1 cellular context compared by ENCODE assay signal in genomic region chr3:51710631-51711351, GRCh38.
TF ChIP-seq lines count a peak whose summit lies in the region.

No MANE protein-coding gene starts in this region.

TF ChIP-seq in GM12878, 131 proteins besides CTCF, POLR2A, EP300 and RAD21 (continued from another document):
- TF ChIP-seq, protein P1, sequence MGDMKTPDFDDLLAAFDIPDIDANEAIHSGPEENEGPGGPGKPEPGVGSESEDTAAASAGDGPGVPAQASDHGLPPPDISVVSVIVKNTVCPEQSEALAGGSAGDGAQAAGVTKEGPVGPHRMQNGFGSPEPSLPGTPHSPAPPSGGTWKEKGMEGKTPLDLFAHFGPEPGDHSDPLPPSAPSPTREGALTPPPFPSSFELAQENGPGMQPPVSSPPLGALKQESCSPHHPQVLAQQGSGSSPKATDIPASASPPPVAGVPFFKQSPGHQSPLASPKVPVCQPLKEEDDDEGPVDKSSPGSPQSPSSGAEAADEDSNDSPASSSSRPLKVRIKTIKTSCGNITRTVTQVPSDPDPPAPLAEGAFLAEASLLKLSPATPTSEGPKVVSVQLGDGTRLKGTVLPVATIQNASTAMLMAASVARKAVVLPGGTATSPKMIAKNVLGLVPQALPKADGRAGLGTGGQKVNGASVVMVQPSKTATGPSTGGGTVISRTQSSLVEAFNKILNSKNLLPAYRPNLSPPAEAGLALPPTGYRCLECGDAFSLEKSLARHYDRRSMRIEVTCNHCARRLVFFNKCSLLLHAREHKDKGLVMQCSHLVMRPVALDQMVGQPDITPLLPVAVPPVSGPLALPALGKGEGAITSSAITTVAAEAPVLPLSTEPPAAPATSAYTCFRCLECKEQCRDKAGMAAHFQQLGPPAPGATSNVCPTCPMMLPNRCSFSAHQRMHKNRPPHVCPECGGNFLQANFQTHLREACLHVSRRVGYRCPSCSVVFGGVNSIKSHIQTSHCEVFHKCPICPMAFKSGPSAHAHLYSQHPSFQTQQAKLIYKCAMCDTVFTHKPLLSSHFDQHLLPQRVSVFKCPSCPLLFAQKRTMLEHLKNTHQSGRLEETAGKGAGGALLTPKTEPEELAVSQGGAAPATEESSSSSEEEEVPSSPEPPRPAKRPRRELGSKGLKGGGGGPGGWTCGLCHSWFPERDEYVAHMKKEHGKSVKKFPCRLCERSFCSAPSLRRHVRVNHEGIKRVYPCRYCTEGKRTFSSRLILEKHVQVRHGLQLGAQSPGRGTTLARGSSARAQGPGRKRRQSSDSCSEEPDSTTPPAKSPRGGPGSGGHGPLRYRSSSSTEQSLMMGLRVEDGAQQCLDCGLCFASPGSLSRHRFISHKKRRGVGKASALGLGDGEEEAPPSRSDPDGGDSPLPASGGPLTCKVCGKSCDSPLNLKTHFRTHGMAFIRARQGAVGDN (IDR thresholded peaks at IDR 0.05): no peak
- TF ChIP-seq, protein P2, sequence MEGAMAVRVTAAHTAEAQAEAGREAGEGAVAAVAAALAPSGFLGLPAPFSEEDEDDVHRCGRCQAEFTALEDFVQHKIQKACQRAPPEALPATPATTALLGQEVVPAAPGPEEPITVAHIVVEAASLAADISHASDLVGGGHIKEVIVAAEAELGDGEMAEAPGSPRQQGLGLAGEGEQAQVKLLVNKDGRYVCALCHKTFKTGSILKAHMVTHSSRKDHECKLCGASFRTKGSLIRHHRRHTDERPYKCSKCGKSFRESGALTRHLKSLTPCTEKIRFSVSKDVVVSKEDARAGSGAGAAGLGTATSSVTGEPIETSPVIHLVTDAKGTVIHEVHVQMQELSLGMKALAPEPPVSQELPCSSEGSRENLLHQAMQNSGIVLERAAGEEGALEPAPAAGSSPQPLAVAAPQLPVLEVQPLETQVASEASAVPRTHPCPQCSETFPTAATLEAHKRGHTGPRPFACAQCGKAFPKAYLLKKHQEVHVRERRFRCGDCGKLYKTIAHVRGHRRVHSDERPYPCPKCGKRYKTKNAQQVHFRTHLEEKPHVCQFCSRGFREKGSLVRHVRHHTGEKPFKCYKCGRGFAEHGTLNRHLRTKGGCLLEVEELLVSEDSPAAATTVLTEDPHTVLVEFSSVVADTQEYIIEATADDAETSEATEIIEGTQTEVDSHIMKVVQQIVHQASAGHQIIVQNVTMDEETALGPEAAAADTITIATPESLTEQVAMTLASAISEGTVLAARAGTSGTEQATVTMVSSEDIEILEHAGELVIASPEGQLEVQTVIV (IDR thresholded peaks at IDR 0.05; ENCODE audit: borderline replicate concordance, partially characterized antibody): no peak
- no peak for TF ChIP-seq EGR1 (IDR thresholded peaks at IDR 0.05; ENCODE audit: borderline replicate concordance in 1 of 2, low read depth in 2 of 2, low read length in 2 of 2)
- no peak for TF ChIP-seq ATF3 (IDR thresholded peaks at IDR 0.05; ENCODE audit: borderline replicate concordance, extremely low read depth, low read depth, low read length)
- no peak for TF ChIP-seq PAX8 (IDR thresholded peaks at IDR 0.05)
- no peak for TF ChIP-seq RELA (IDR thresholded peaks at IDR 0.05; ENCODE audit: borderline replicate concordance, partially characterized antibody)
- TF ChIP-seq, protein P3, sequence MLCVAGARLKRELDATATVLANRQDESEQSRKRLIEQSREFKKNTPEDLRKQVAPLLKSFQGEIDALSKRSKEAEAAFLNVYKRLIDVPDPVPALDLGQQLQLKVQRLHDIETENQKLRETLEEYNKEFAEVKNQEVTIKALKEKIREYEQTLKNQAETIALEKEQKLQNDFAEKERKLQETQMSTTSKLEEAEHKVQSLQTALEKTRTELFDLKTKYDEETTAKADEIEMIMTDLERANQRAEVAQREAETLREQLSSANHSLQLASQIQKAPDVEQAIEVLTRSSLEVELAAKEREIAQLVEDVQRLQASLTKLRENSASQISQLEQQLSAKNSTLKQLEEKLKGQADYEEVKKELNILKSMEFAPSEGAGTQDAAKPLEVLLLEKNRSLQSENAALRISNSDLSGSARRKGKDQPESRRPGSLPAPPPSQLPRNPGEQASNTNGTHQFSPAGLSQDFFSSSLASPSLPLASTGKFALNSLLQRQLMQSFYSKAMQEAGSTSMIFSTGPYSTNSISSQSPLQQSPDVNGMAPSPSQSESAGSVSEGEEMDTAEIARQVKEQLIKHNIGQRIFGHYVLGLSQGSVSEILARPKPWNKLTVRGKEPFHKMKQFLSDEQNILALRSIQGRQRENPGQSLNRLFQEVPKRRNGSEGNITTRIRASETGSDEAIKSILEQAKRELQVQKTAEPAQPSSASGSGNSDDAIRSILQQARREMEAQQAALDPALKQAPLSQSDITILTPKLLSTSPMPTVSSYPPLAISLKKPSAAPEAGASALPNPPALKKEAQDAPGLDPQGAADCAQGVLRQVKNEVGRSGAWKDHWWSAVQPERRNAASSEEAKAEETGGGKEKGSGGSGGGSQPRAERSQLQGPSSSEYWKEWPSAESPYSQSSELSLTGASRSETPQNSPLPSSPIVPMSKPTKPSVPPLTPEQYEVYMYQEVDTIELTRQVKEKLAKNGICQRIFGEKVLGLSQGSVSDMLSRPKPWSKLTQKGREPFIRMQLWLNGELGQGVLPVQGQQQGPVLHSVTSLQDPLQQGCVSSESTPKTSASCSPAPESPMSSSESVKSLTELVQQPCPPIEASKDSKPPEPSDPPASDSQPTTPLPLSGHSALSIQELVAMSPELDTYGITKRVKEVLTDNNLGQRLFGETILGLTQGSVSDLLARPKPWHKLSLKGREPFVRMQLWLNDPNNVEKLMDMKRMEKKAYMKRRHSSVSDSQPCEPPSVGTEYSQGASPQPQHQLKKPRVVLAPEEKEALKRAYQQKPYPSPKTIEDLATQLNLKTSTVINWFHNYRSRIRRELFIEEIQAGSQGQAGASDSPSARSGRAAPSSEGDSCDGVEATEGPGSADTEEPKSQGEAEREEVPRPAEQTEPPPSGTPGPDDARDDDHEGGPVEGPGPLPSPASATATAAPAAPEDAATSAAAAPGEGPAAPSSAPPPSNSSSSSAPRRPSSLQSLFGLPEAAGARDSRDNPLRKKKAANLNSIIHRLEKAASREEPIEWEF (IDR thresholded peaks at IDR 0.05; ENCODE audit: insufficient replicate concordance, low read depth, low read length): no peak
- no peak for TF ChIP-seq CREM (IDR thresholded peaks at IDR 0.05; ENCODE audit: low read depth)
- TF ChIP-seq IRF5 (IDR thresholded peaks at IDR 0.05; ENCODE audit: borderline replicate concordance): no peak
- TF ChIP-seq NR2C2 (IDR thresholded peaks at IDR 0.05; ENCODE audit: borderline replicate concordance, control insufficient read depth, insufficient read length, low read depth): no peak
- TF ChIP-seq SMARCA5 (IDR thresholded peaks at IDR 0.05): no peak
- no peak for TF ChIP-seq POLR2AphosphoS2 (IDR thresholded peaks at IDR 0.05; ENCODE audit: low read depth, low read length)
- TF ChIP-seq, protein P4, sequence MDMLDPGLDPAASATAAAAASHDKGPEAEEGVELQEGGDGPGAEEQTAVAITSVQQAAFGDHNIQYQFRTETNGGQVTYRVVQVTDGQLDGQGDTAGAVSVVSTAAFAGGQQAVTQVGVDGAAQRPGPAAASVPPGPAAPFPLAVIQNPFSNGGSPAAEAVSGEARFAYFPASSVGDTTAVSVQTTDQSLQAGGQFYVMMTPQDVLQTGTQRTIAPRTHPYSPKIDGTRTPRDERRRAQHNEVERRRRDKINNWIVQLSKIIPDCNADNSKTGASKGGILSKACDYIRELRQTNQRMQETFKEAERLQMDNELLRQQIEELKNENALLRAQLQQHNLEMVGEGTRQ (IDR thresholded peaks at IDR 0.05; ENCODE audit: borderline replicate concordance, low read depth, low read length): no peak
- no peak for TF ChIP-seq CBX3 (IDR thresholded peaks at IDR 0.05; ENCODE audit: borderline replicate concordance, low read depth)
- no peak for TF ChIP-seq PML (IDR thresholded peaks at IDR 0.05; ENCODE audit: low read length)
- TF ChIP-seq SP1 (IDR thresholded peaks at IDR 0.05; ENCODE audit: low read depth, low read length): no peak
- no peak for TF ChIP-seq WRNIP1 (IDR thresholded peaks at IDR 0.05; ENCODE audit: borderline replicate concordance, low read depth, low read length)
